Comparison of ENCODE assay signal across 2 cellular contexts in genomic region chrX:134760671-134761070, GRCh38.
TF ChIP-seq lines count a peak whose summit lies in the region.

No MANE protein-coding gene starts in this region.

TF ChIP-seq in GM12891, 5 proteins besides CTCF, POLR2A, EP300 and RAD21:
- TF ChIP-seq TAF1 (IDR thresholded peaks at IDR 0.05; ENCODE audit: low read depth, low read length) (no peak), PAX5 (IDR thresholded peaks at IDR 0.05; ENCODE audit: insufficient read depth, low read length, severe bottlenecking) (no peak), POLR2AphosphoS5 (IDR thresholded peaks at IDR 0.05; ENCODE audit: low read depth, low read length) (no peak), SPI1 (IDR thresholded peaks at IDR 0.05; ENCODE audit: low read depth, low read length) (no peak), POU2F2 (IDR thresholded peaks at IDR 0.05; ENCODE audit: low read depth, low read length) (no peak)

TF ChIP-seq in H1, 55 proteins besides CTCF, POLR2A, EP300 and RAD21:
- TF ChIP-seq, protein P1, sequence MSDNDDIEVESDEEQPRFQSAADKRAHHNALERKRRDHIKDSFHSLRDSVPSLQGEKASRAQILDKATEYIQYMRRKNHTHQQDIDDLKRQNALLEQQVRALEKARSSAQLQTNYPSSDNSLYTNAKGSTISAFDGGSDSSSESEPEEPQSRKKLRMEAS (IDR thresholded peaks at IDR 0.05) = no peak
- TF ChIP-seq GTF2F1 (IDR thresholded peaks at IDR 0.05; ENCODE audit: borderline replicate concordance, low read depth, low read length) (no peak), JUND (IDR thresholded peaks at IDR 0.05; ENCODE audit: low read length) (no peak), HDAC6 (IDR thresholded peaks at IDR 0.05; ENCODE audit: low read depth, low read length) (no peak), SP4 (IDR thresholded peaks at IDR 0.05; ENCODE audit: low read length) (no peak), SAP30 (IDR thresholded peaks at IDR 0.05; ENCODE audit: insufficient read depth, insufficient replicate concordance, low read length) (no peak), TBP (IDR thresholded peaks at IDR 0.05; ENCODE audit: low read depth, low read length) (no peak), USF2 (IDR thresholded peaks at IDR 0.05; ENCODE audit: low read length) (no peak)
